Comparison of ENCODE assay signal across 1 cellular context in the genomic region with DNA sequence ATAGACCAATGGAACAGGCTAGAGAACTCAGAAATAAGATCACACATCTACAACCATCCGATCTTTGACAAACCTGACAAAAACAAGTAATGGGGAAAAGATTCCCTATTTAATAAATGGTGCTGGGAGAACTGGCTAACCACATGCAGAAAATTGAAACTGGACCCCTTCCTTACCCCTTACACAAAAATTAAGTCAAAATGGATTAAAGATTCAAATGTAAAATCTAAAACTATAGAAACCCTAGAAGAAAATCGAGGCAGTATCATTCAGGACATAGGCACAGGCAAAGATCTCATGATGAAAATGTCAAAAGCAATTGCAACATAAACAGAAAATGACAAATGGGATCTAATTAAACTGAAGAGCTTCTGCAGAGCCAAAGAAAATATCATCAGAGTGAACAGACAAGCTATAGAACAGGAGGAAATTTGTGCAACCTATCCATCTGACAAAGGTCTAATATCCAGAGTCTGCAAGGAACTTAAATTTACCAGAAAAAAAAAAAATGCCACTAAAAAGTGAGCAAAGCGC.
TF ChIP-seq lines count a peak whose summit lies in the region.

No MANE protein-coding gene starts in this region.

TF ChIP-seq in HEK293, 187 proteins besides CTCF, POLR2A, EP300 and RAD21 (continued from another document):
- TF ChIP-seq ZNF138 (tag by site-specific recombination; IDR thresholded peaks at IDR 0.05; ENCODE audit: borderline replicate concordance): no peak
